Comparison of ENCODE assay signal across 8 cellular contexts in the genomic region with DNA sequence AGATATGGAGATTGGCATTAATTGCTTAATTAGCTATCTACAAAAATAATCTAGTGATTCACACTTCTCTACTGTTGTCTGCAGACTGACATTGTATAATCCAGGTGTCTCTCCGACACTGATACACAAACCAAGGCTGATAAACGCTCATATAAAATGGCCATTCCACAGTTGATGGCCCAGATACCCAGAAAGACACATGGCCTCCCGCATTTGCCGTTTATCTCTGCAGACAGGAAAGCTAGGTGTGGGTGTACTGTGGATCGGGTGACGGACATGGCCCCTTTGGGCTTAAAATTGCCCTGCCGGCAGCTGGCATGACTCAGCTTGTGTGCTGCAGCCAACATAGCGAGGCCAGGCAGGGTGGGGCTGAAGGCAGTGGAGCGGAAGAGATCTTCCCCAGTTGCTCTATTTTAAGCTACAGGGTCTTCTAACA. TPM values are rescaled to one million over a fixed set of nuclear protein-coding genes. Genes with fewer than 3 reads are reported as not detected.
DNase-seq lines count a peak whose midpoint lies in the region; ATAC-seq, FAIRE-seq and TF ChIP-seq lines count a peak whose summit lies in the region.

No MANE protein-coding gene starts in this region.

- TF ChIP-seq CTCF in psoas muscle (IDR thresholded peaks at IDR 0.05) = no peak

- 22 to 26% (median 23%) methylated on average over 9 of the region's 9 CpGs for whole genome bisulfite sequencing in psoas muscle, 3 donors

- no peaks in the 10 kb centered on the region for H3K36me3 ChIP-seq in psoas muscle (ENCODE audit: insufficient read depth in 1 of 2, low read depth in 1 of 2)

- H3K27me3 ChIP-seq in psoas muscle (ENCODE audit: insufficient read depth in 3 of 3, low read length in 2 of 3) = no peaks in the 10 kb centered on the region

- DNase-seq in GM12892 (ENCODE audit: insufficient read length) (no peak), HS-5 (ENCODE audit: low read depth) (peak; percentile 34), OCI-M1 (lab: John Stamatoyannopoulos, UW) (peak; percentile 83), erythroblast (lab: John Stamatoyannopoulos, UW) (peak; percentile 94 to 96), psoas muscle (peak; percentile 34 to 69), H54 (ENCODE audit: insufficient read length, low spot score) (no peak)
- DNase-seq in effector CD4-positive, alpha-beta T cell = no peak

- FAIRE-seq in GM12892 (lab: Jason Lieb, UNC) (peak; percentile 97), H54 (lab: Jason Lieb, UNC) (no peak)

- ATAC-seq in GM21529 (IDR thresholded peaks at IDR 0.05; ENCODE audit: unreplicated experiment) (peak; percentile 53), psoas muscle (peak; percentile 80 to 94 (median 88))

- H3K9me3 ChIP-seq in psoas muscle = no peaks in the 10 kb centered on the region

- TF ChIP-seq POLR2A in GM12892 (IDR thresholded peaks at IDR 0.05; ENCODE audit: low read depth, low read length) = no peak
- TF ChIP-seq POLR2A in erythroblast (IDR thresholded peaks at IDR 0.05; ENCODE audit: low read length) = peak; percentile 45
- TF ChIP-seq POLR2A in H54 (IDR thresholded peaks at IDR 0.05; ENCODE audit: low read depth, low read length) = no peak

- no peak overlapping the region for H3K4me3 ChIP-seq in psoas muscle

- H3K27ac ChIP-seq in psoas muscle = no peak overlapping the region

- H3K4me1 ChIP-seq in psoas muscle = no peaks in the 10 kb centered on the region

- intact Hi-C loops in psoas muscle (cut with DNase I) = no loop called here

RNA-seq across cellular contexts. Expression of a gene that starts 18.5 kb away (rescaled TPM):
- 133 TPM for polyA plus RNA-seq in GM12892 (2012; ENCODE audit: missing spikeins)
- total RNA-seq in psoas muscle = 1 to 10 TPM in 1 of 4 donors, under 1 TPM in 3; 0.43 to 1.4 (median 0.74) TPM
- polyA plus RNA-seq in psoas muscle = 1 to 10 TPM in 2 of 3 donors, under 1 TPM in 1; 0.25 to 2.9 (median 1.8) TPM

Comparison
In these comparisons a context has a peak if more than half of its experiments do, and no peak if none do; other contexts are left out.
1. DNase-seq: peak in HS-5 (single experiment), OCI-M1 (single experiment), erythroblast (2 of 2) and psoas muscle (2 of 2); none in GM12892 (single experiment), H54 (single experiment) and effector CD4-positive, alpha-beta T cell (single experiment).